In the genomic region with DNA sequence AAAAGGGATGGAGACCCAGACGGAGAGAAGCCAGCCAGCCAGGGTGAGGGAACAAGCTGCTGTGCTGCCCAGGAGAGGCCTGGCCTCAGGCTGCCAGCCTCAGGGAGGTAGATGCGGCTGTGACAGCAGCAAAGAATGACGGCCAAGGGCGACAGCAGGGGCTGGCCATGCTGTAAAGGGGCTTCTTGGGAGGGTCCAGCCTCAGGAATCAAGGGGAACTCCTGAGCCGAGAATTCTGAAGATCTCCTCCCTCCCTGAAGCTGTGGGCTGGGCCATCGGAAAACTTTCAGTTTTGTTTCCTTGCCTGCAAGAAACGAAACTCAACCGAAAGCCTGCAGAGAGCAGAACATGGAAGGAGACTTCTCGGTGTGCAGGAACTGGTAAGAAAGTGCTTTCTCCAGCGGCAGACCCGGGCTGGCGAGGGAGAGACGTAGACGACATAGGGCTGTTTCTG, we compare ENCODE assay signal across 8 cellular contexts. TPM values are rescaled to one million over a fixed set of nuclear protein-coding genes. Genes with fewer than 3 reads are reported as not detected.
DNase-seq lines count a peak whose midpoint lies in the region; ATAC-seq and TF ChIP-seq lines count a peak whose summit lies in the region.

A gene with protein sequence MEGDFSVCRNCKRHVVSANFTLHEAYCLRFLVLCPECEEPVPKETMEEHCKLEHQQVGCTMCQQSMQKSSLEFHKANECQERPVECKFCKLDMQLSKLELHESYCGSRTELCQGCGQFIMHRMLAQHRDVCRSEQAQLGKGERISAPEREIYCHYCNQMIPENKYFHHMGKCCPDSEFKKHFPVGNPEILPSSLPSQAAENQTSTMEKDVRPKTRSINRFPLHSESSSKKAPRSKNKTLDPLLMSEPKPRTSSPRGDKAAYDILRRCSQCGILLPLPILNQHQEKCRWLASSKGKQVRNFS (plus strand): TSS at position 316 of the 454 bp plus-strand sequence. CDS start 33 bp downstream, at position 349.

- peak; percentile 26 for DNase-seq in AG04450 (ENCODE audit: low read depth, low spot score)
- DNase-seq in activated CD4-positive, alpha-beta T cell treated with anti-CD3 and anti-CD28 coated beads for 1 hour = peak; percentile 78
- peak; percentile 13 for DNase-seq in effector CD8-positive, alpha-beta T cell (lab: John Stamatoyannopoulos, UW)

- no peaks in the 10 kb centered on the region for H3K27me3 ChIP-seq in AG04450 (ENCODE audit: control insufficient read depth, insufficient read depth, low read length)
- no peaks in the 10 kb centered on the region for H3K27me3 ChIP-seq in muscle layer of colon (ENCODE audit: control insufficient read depth in 1 of 2, insufficient read depth in 2 of 2, low read length in 2 of 2)

- peaks cover 36% of the 10 kb centered on the region for H3K4me1 ChIP-seq in muscle layer of colon (ENCODE audit: insufficient read depth, low read length)

- H3K9me3 ChIP-seq in AG04450 (ENCODE audit: control insufficient read depth, insufficient read depth, low read length) = no peaks in the 10 kb centered on the region
- H3K9me3 ChIP-seq in muscle layer of colon (ENCODE audit: low read length) = no peaks in the 10 kb centered on the region

- POLR2A ChIA-PET in AG04450 (lab: Yijun Ruan, JAX) = no interaction called here

- peak within 1 kb of the TSS; percentile 91 for H3K27ac ChIP-seq in AG04450 (ENCODE audit: low read depth, low read length)
- peak within 1 kb of the TSS; percentile 55 for H3K27ac ChIP-seq in muscle layer of colon (ENCODE audit: low read depth, low read length)
- H3K27ac ChIP-seq in temporal lobe (ENCODE audit: low read depth, low read length) = peak within 1 kb of the TSS; percentile 51

- H3K9ac ChIP-seq in muscle layer of colon (ENCODE audit: low read length) = peak within 1 kb of the TSS; percentile 36

- peaks cover 5% of the 10 kb centered on the region for H3K36me3 ChIP-seq in muscle layer of colon (ENCODE audit: insufficient read depth, low read length)

- TF ChIP-seq CTCF in AG04450 (IDR thresholded peaks at IDR 0.05; ENCODE audit: low read depth, low read length) = no peak

- H3K4me3 ChIP-seq in AG04450 (ENCODE audit: low read depth, low read length) (peak within 1 kb of the TSS; percentile 60), muscle layer of colon (ENCODE audit: low read depth in 1 of 2, low read length in 2 of 2) (peak within 1 kb of the TSS; percentile 43 to 67)

- CTCF ChIA-PET in AG04450 (lab: Charles Lee) = interaction anchor here (0.7 to 1.4 kb wide), 2 partner anchors 155 to 171 kb away, joined by 3 to 4 read pairs; no protein-coding TSS in a partner anchor

- ATAC-seq in HG02759 (IDR thresholded peaks at IDR 0.05; ENCODE audit: unreplicated experiment) (peak; percentile 63), GM19395 (IDR thresholded peaks at IDR 0.05; ENCODE audit: unreplicated experiment) (no peak), GM19328 (IDR thresholded peaks at IDR 0.05; ENCODE audit: unreplicated experiment) (no peak)

RNA-seq across cellular contexts. Expression of the gene that starts here (rescaled TPM):
- 6.3 and 13.7 TPM in 2 replicates for polyA plus RNA-seq in AG04450 (2011; rRNA removed)
- 35.3 and 46.0 TPM in 2 replicates for polyA minus RNA-seq in AG04450 (2011; rRNA and poly(A)+ RNA removed)
- total RNA-seq in temporal lobe = 2.2 TPM

Comparison
In these comparisons a context has a peak if more than half of its experiments do, and no peak if none do; other contexts are left out.
1. DNase-seq: peak in every context shown above with its lines; median percentile 78 in activated CD4-positive, alpha-beta T cell treated with anti-CD3 and anti-CD28 coated beads for 1 hour; 26 in AG04450; 13 in effector CD8-positive, alpha-beta T cell.